9 cellular contexts compared by ENCODE assay signal in genomic region chr6:88165087-88165876, GRCh38. TPM values are rescaled to one million over a fixed set of nuclear protein-coding genes. Genes with fewer than 3 reads are reported as not detected.
DNase-seq lines count a peak whose midpoint lies in the region; ATAC-seq and TF ChIP-seq lines count a peak whose summit lies in the region.
"Had no signal": no experiment of that assay in that cellular context is flagged by ENCODE, and none has a peak within 500 bp of the region (broad histone marks: within the 10 kb centered on the region; RNA-seq: fewer than 3 reads in every experiment).

No MANE protein-coding gene starts in this region.

- ATAC-seq in GM21723 (IDR thresholded peaks at IDR 0.05; ENCODE audit: unreplicated experiment) (peak; percentile 4), SK-N-SH treated with all-trans-retinoic acid at 6 μM for 48 hours (peak; percentile 12; the same call in 1 of the 3 replicates), GM18858 (IDR thresholded peaks at IDR 0.05; ENCODE audit: unreplicated experiment) (no peak)

- no peak for DNase-seq in BJ (ENCODE audit: low read depth)
- DNase-seq in stomach = no peak
- DNase-seq in D341Med (ENCODE audit: low spot score) = no peak
- no peak for DNase-seq in NCI-H187 (lab: John Stamatoyannopoulos, UW)

- no peak for TF ChIP-seq POLR2A in stomach (IDR thresholded peaks at IDR 0.05)

- H3K9me3 ChIP-seq in iPS-18a (ENCODE audit: control insufficient read depth, low read depth, low read length) (no peaks in the 10 kb centered on the region), stomach (no peaks in the 10 kb centered on the region)

- TF ChIP-seq CTCF in BJ (IDR thresholded peaks at IDR 0.05; ENCODE audit: insufficient read depth, low read depth, low read length) (no peak), stomach (IDR thresholded peaks at IDR 0.05) (no peak)

- 5 to 8% (median 7%) methylated on average over 19 to 20 of the region's 20 CpGs for WGBS in stomach, 5 donors

- POLR2A ChIA-PET in BJ (lab: Charles Lee) = no interaction called here

- CTCF ChIA-PET in BJ (lab: Yijun Ruan, JAX) = interaction anchor here (0.6 to 1.0 kb wide), 3 partner anchors 17 to 707 kb away, joined by 3 read pairs; no protein-coding TSS in a partner anchor

- H3K36me3 ChIP-seq in BJ (ENCODE audit: control insufficient read depth, insufficient read depth, low read length) (no peaks in the 10 kb centered on the region), iPS-18a (ENCODE audit: control insufficient read depth, low read depth, low read length) (no peaks in the 10 kb centered on the region), stomach (no peaks in the 10 kb centered on the region)

- peak overlapping the region; percentile 32 for H3K4me3 ChIP-seq in BJ (ENCODE audit: low read depth, low read length)
- H3K4me3 ChIP-seq in iPS-18a (ENCODE audit: low read length) = peak overlapping the region; percentile 83
- H3K4me3 ChIP-seq in stomach = peak overlapping the region; percentile 55 to 70 (median 56)

- H3K27me3 ChIP-seq in BJ (ENCODE audit: control insufficient read depth, insufficient read depth, low read length) (peaks cover 30% of the 10 kb centered on the region), iPS-18a (ENCODE audit: control insufficient read depth, insufficient read depth, low read length) (peaks cover 55% of the 10 kb centered on the region), stomach (peaks cover 0 to 100% (median 53%) of the 10 kb centered on the region in 3 donors)

- H3K4me1 ChIP-seq in iPS-18a (ENCODE audit: control insufficient read depth, low read depth, low read length) (peaks cover 9% of the 10 kb centered on the region), stomach (peaks cover 21 to 26% (median 24%) of the 10 kb centered on the region in 4 donors)
- H3K4me1 ChIP-seq: foreskin keratinocyte had no signal

- H3K27ac ChIP-seq in iPS-18a (ENCODE audit: low read length) (no peak overlapping the region), stomach (peak overlapping the region in 3 of 5 donors; percentile 18 to 53 (median 35))
- H3K27ac ChIP-seq: foreskin keratinocyte had no signal

- intact Hi-C loops in stomach (cut with DNase I; ENCODE audit: low total_unique reads) = no loop called here

- H3K9ac ChIP-seq in iPS-18a (ENCODE audit: low read length) = peak overlapping the region; percentile 17

- TF ChIP-seq EP300 in stomach (IDR thresholded peaks at IDR 0.05) = no peak

TF ChIP-seq in SK-N-SH treated with all-trans-retinoic acid at 6 μM for 48 hours, 23 proteins besides CTCF, POLR2A, EP300 and RAD21:
- no peak for TF ChIP-seq CSRNP3 (CRISPR knock-in tag; IDR thresholded peaks at IDR 0.05)
- no peak for TF ChIP-seq TOX (CRISPR knock-in tag; IDR thresholded peaks at IDR 0.05; ENCODE audit: borderline replicate concordance)
- TF ChIP-seq OSR1 (CRISPR knock-in tag; IDR thresholded peaks at IDR 0.05) = no peak
- no peak for TF ChIP-seq PPARA (CRISPR knock-in tag; IDR thresholded peaks at IDR 0.05; ENCODE audit: borderline replicate concordance)
- TF ChIP-seq RARB (CRISPR knock-in tag; IDR thresholded peaks at IDR 0.05) = no peak
- TF ChIP-seq ZNF70 (CRISPR knock-in tag; IDR thresholded peaks at IDR 0.05) = no peak
- no peak for TF ChIP-seq CSDC2 (CRISPR knock-in tag; IDR thresholded peaks at IDR 0.05)
- no peak for TF ChIP-seq ZFP30 (CRISPR knock-in tag; IDR thresholded peaks at IDR 0.05)
- no peak for TF ChIP-seq ARNTL (CRISPR knock-in tag; IDR thresholded peaks at IDR 0.05; ENCODE audit: borderline replicate concordance, low read depth)
- no peak for TF ChIP-seq SNAI2 (CRISPR knock-in tag; IDR thresholded peaks at IDR 0.05)
- TF ChIP-seq GLIS3 (CRISPR knock-in tag; IDR thresholded peaks at IDR 0.05) = no peak
- no peak for TF ChIP-seq ZNF565 (CRISPR knock-in tag; conservative IDR thresholded peaks at IDR 0.05; ENCODE audit: low read depth)
- no peak for TF ChIP-seq ZC3H10 (CRISPR knock-in tag; IDR thresholded peaks at IDR 0.05)
- no peak for TF ChIP-seq CREB5 (CRISPR knock-in tag; IDR thresholded peaks at IDR 0.05; ENCODE audit: low read depth)
- no peak for TF ChIP-seq TSHZ2 (CRISPR knock-in tag; IDR thresholded peaks at IDR 0.05)
- no peak for TF ChIP-seq ZFP3 (CRISPR knock-in tag; IDR thresholded peaks at IDR 0.05)

RNA-seq across cellular contexts. Expression of gene CNR1, which starts 0.9 kb away (rescaled TPM):
- polyA plus RNA-seq in BJ (2011; rRNA removed) = not detected in 2 replicates
- polyA minus RNA-seq in BJ (2011; rRNA and poly(A)+ RNA removed) = not detected in 2 replicates
- total RNA-seq in stomach = 10 to 100 TPM in 2 of 5 donors, 1 to 10 TPM in 3; 4.0 to 15.2 (median 4.8) TPM
- polyA plus RNA-seq in stomach = under 1 TPM; 0.31 to 0.98 (median 0.46) TPM
- total RNA-seq: foreskin keratinocyte had no signal
- polyA plus RNA-seq: foreskin keratinocyte had no signal

Comparison
In these comparisons a context has a peak if more than half of its experiments do, and no peak if none do; other contexts are left out.
1. H3K4me3 ChIP-seq: peak in every context shown above with its lines; median percentile 83 in iPS-18a; 56 in stomach; 32 in BJ.